Comparison of ENCODE assay signal across 1 cellular context in the genomic region with DNA sequence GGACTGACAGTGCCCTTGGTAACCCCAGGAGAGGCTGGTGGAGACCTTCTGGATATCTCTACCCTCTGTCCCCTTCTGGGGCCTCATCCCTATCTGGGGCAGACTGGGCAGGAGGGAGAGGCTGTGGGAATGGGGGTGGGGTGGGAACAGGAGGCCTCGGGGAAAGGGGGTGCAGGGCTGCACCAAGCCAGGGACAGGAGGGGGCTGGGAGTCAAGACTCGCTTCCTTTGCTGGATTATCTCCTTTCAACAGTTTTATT.
TF ChIP-seq lines count a peak whose summit lies in the region.

No MANE protein-coding gene starts in this region.

TF ChIP-seq in endothelial cell of umbilical vein, 7 proteins besides CTCF, POLR2A, EP300 and RAD21:
- TF ChIP-seq, protein P1, sequence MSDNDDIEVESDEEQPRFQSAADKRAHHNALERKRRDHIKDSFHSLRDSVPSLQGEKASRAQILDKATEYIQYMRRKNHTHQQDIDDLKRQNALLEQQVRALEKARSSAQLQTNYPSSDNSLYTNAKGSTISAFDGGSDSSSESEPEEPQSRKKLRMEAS (IDR thresholded peaks at IDR 0.05; ENCODE audit: insufficient read depth, insufficient read length) = no peak
- TF ChIP-seq EZH2 (IDR thresholded peaks at IDR 0.05; ENCODE audit: borderline replicate concordance, low read depth, low read length, severe bottlenecking) (no peak), GATA2 (IDR thresholded peaks at IDR 0.05; ENCODE audit: insufficient read depth, insufficient read length, low read depth, low read length) (peak; percentile 30)
